ENCODE assay signal across 1 cellular context in the genomic region with DNA sequence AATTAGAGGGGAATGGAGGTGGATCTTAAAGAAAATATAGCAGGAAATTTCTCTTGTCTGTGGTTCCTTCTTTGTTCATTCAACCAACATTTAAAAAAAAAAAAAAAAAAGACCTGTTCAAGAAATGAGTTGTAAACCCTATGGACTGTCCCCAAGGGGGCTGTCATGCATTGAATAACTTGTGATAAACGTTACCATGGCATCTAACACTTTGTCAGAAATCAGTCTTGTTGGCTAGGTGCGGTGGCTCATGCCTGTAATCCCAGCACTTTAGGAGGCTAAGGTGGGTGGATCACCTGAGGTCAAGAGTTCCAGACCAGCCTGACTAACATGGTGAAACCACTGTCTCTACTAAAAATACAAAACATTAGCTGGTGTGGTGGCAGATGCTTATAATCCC.
TF ChIP-seq lines count a peak whose summit lies in the region.

No MANE protein-coding gene starts in this region.

TF ChIP-seq in WTC11, 78 proteins besides CTCF, POLR2A, EP300 and RAD21 (continued from another document):
- TF ChIP-seq, protein P1, sequence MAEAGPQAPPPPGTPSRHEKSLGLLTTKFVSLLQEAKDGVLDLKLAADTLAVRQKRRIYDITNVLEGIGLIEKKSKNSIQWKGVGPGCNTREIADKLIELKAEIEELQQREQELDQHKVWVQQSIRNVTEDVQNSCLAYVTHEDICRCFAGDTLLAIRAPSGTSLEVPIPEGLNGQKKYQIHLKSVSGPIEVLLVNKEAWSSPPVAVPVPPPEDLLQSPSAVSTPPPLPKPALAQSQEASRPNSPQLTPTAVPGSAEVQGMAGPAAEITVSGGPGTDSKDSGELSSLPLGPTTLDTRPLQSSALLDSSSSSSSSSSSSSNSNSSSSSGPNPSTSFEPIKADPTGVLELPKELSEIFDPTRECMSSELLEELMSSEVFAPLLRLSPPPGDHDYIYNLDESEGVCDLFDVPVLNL (CRISPR knock-in tag; IDR thresholded peaks at IDR 0.05; ENCODE audit: borderline replicate concordance, low read depth): no peak
- no peak for TF ChIP-seq ESRRA (CRISPR knock-in tag; IDR thresholded peaks at IDR 0.05; ENCODE audit: borderline replicate concordance)
- no peak for TF ChIP-seq RORB (CRISPR knock-in tag; IDR thresholded peaks at IDR 0.05)
- no peak for TF ChIP-seq ZNF121 (CRISPR knock-in tag; IDR thresholded peaks at IDR 0.05)
- no peak for TF ChIP-seq NR3C1 (CRISPR knock-in tag; conservative IDR thresholded peaks at IDR 0.05; ENCODE audit: low read depth)
